Comparison of ENCODE assay signal across 8 cellular contexts in the genomic region with DNA sequence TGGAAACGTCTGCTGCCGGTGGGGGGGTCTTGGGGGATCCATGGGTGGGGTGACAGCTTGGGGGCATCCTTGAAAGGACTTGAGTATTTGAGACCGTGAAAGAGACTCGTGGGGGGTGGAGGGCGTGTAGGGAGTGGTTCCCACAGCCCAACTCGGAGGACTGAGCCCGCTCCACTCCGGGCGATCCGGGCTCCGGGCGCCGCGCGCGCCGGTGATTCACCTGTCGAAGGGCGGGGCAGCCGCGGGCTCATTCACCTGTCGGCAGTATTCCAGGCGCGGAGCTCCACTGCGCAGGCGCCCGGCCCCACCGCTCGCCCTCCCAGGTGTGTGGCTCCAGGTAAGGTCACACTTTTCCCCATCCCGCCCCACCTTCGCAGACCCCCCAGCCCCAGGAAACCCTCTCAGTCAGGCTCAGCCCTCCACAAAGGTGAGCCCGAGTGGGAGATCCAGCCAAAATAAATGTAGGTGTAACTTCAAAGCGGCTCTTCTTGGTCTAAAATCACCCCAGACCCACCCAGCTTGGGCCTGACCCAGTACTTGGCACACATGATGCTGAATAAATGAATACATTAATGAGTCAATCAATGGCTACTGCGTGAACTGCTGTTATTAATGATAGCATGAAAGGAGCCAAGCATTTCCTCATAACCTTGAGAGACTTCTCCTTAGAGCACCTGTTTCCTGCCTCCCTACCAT. TPM values are rescaled to one million over a fixed set of nuclear protein-coding genes. Genes with fewer than 3 reads are reported as not detected.
DNase-seq lines count a peak whose midpoint lies in the region; ATAC-seq lines count a peak whose summit lies in the region.

No MANE protein-coding gene starts in this region.

- H3K18ac ChIP-seq in neuronal stem cell (ENCODE audit: low read length) = peak overlapping the region; percentile 76

- no peak overlapping the region for H3K4ac ChIP-seq in neuronal stem cell (ENCODE audit: low read length)

- H4K91ac ChIP-seq in neuronal stem cell (ENCODE audit: low read depth, low read length, poor library complexity) = no peak overlapping the region

- no peak overlapping the region for H3K14ac ChIP-seq in neuronal stem cell (ENCODE audit: low read length)

- no peak overlapping the region for H2AFZ ChIP-seq in neuronal stem cell (ENCODE audit: low read length)

- H3K4me1 ChIP-seq in duodenal mucosa (ENCODE audit: control insufficient read depth in 1 of 2, insufficient read depth in 2 of 2, low read length in 2 of 2) (peaks cover 7 to 13% of the 10 kb centered on the region in 2 donors), neuronal stem cell (ENCODE audit: control insufficient read depth in 2 of 2, insufficient read depth in 1 of 2, low read depth in 1 of 2, low read length in 2 of 2) (peaks cover 11 to 15% of the 10 kb centered on the region in 2 donors)
- H3K4me1 ChIP-seq in effector memory CD4-positive, alpha-beta T cell (ENCODE audit: control insufficient read depth, insufficient read depth, low read length, poor library complexity, severe bottlenecking) = peaks cover 11% of the 10 kb centered on the region

- peak; percentile 83 for DNase-seq in DMS153 treated with DMSO at 0.1 percent for 48 hours (lab: John Stamatoyannopoulos, UW; ENCODE audit: unreplicated experiment)
- DNase-seq in NCI-H1105 treated with DMSO at 0.1 percent for 48 hours (lab: John Stamatoyannopoulos, UW) = peak; percentile 89
- DNase-seq in neuronal stem cell (ENCODE audit: low spot score) = no peak
- no peak for DNase-seq in effector memory CD4-positive, alpha-beta T cell

- H3K27ac ChIP-seq in duodenal mucosa (ENCODE audit: low read depth, low read length) (no peak overlapping the region), neuronal stem cell (replicated peaks; ENCODE audit: low read length) (no peak overlapping the region)
- no peak overlapping the region for H3K27ac ChIP-seq in effector memory CD4-positive, alpha-beta T cell (ENCODE audit: insufficient read depth, low read length, poor library complexity, severe bottlenecking)

- H3K4me3 ChIP-seq in duodenal mucosa (ENCODE audit: low read depth in 1 of 2, low read length in 2 of 2) (peak overlapping the region; percentile 35 to 43), neuronal stem cell (ENCODE audit: low read length in 2 of 2) (peak overlapping the region in 1 of 2 donors; percentile 76)
- H3K4me3 ChIP-seq in effector memory CD4-positive, alpha-beta T cell (ENCODE audit: insufficient read depth, low read depth, low read length, poor library complexity, severe bottlenecking) = no peak overlapping the region

- H2BK12ac ChIP-seq in neuronal stem cell (ENCODE audit: low read length) = no peak overlapping the region

- peak overlapping the region; percentile 20 for H3K23ac ChIP-seq in neuronal stem cell (ENCODE audit: low read depth, low read length, poor library complexity)

- no peak overlapping the region for H2AK5ac ChIP-seq in neuronal stem cell (ENCODE audit: low read depth, low read length)

- no peak overlapping the region for H2BK15ac ChIP-seq in neuronal stem cell (ENCODE audit: low read length)

- peak overlapping the region; percentile 39 for H2BK5ac ChIP-seq in neuronal stem cell (ENCODE audit: low read length)

- H3K9ac ChIP-seq in duodenal mucosa (ENCODE audit: low read depth in 1 of 2, low read length in 2 of 2) (no peak overlapping the region), neuronal stem cell (ENCODE audit: low read depth, low read length, poor library complexity) (peak overlapping the region; percentile 70)

- peaks cover 38% of the 10 kb centered on the region for H3K79me1 ChIP-seq in neuronal stem cell (ENCODE audit: low read depth, low read length)

- H3K4me2 ChIP-seq in neuronal stem cell (ENCODE audit: insufficient read depth, low read length, poor library complexity, severe bottlenecking) = peak overlapping the region; percentile 57

- H3K9me3 ChIP-seq in duodenal mucosa (ENCODE audit: control insufficient read depth in 1 of 2, low read length in 2 of 2) (no peaks in the 10 kb centered on the region), neuronal stem cell (replicated peaks in 1 of 2; ENCODE audit: control insufficient read depth in 2 of 2, insufficient read depth in 1 of 2, low read depth in 1 of 2, low read length in 2 of 2) (peaks cover 0 to 5% of the 10 kb centered on the region in 2 donors)
- no peaks in the 10 kb centered on the region for H3K9me3 ChIP-seq in effector memory CD4-positive, alpha-beta T cell (ENCODE audit: control insufficient read depth, low read length)

- no peaks in the 10 kb centered on the region for H3K36me3 ChIP-seq in duodenal mucosa (ENCODE audit: control insufficient read depth in 1 of 2, insufficient read depth in 2 of 2, low read length in 2 of 2)
- peaks cover 40 to 68% of the 10 kb centered on the region in 2 donors for H3K36me3 ChIP-seq in neuronal stem cell (replicated peaks in 1 of 2; ENCODE audit: control insufficient read depth in 2 of 2, insufficient read depth in 2 of 2, low read length in 2 of 2)
- H3K36me3 ChIP-seq in effector memory CD4-positive, alpha-beta T cell (ENCODE audit: control insufficient read depth, insufficient read depth, low read length) = no peaks in the 10 kb centered on the region

- ATAC-seq in HG03139 (IDR thresholded peaks at IDR 0.05; ENCODE audit: unreplicated experiment) (no peak), HG03457 (IDR thresholded peaks at IDR 0.05; ENCODE audit: unreplicated experiment) (no peak), HG02852 (IDR thresholded peaks at IDR 0.05; ENCODE audit: unreplicated experiment) (no peak)

- no peak overlapping the region for H4K8ac ChIP-seq in neuronal stem cell (ENCODE audit: low read depth, low read length)

- H2BK120ac ChIP-seq in neuronal stem cell (ENCODE audit: low read depth, low read length) = no peak overlapping the region

- H3K27me3 ChIP-seq in duodenal mucosa (ENCODE audit: control insufficient read depth in 1 of 2, insufficient read depth in 2 of 2, low read length in 2 of 2) (peaks cover 8% of the 10 kb centered on the region in 2 donors), neuronal stem cell (ENCODE audit: control insufficient read depth in 3 of 3, insufficient read depth in 3 of 3, low read depth in 1 of 3, low read length in 3 of 3) (no peaks in the 10 kb centered on the region)
- peaks cover 36% of the 10 kb centered on the region for H3K27me3 ChIP-seq in effector memory CD4-positive, alpha-beta T cell (replicated peaks; ENCODE audit: control insufficient read depth, insufficient read depth, low read length, poor library complexity, severe bottlenecking)

- WGBS in neuronal stem cell (ENCODE audit: extremely low coverage in 2 of 2, insufficient read length in 2 of 2, insufficient replicate concordance in 1 of 2), 2 donors = no CpG with 5 or more reads among the region's 34 CpGs

RNA-seq across cellular contexts. Expression of a gene that starts 4.7 kb away (rescaled TPM):
- 33.0 TPM for polyA plus RNA-seq in neuronal stem cell (2013, experiment 1 of 2)
- 33.5 TPM for polyA plus RNA-seq in neuronal stem cell (2013, experiment 2 of 2)

RNA-seq across cellular contexts. Expression of a gene that starts 36.1 kb away (rescaled TPM):
- polyA plus RNA-seq in neuronal stem cell (2013, experiment 1 of 2) = 1.1 TPM
- polyA plus RNA-seq in neuronal stem cell (2013, experiment 2 of 2) = 1.1 TPM

Comparison
In these comparisons a context has a peak if more than half of its experiments do, and no peak if none do; other contexts are left out.
1. DNase-seq: peak in DMS153 treated with DMSO at 0.1 percent for 48 hours (single experiment) and NCI-H1105 treated with DMSO at 0.1 percent for 48 hours (single experiment); none in neuronal stem cell (single experiment) and effector memory CD4-positive, alpha-beta T cell (0 of 3).